ENCODE assay signal across 2 cellular contexts in genomic region chr6:53347250-53347920, GRCh38.
TF ChIP-seq lines count a peak whose summit lies in the region.

No MANE protein-coding gene starts in this region.

TF ChIP-seq in IMR-90, 13 proteins besides CTCF, POLR2A, EP300 and RAD21 (continued from another document):
- TF ChIP-seq ELK1 (IDR thresholded peaks at IDR 0.05; ENCODE audit: borderline replicate concordance, low read depth, low read length) (no peak), MAFK (IDR thresholded peaks at IDR 0.05; ENCODE audit: low read depth, low read length) (no peak), BHLHE40 (IDR thresholded peaks at IDR 0.05; ENCODE audit: low read depth, low read length) (no peak), FOS (IDR thresholded peaks at IDR 0.05; ENCODE audit: low read depth, low read length) (no peak)

TF ChIP-seq in neural cell, 6 proteins besides CTCF, POLR2A, EP300 and RAD21 (continued from another document):
- TF ChIP-seq SMC3 (conservative IDR thresholded peaks at IDR 0.05; ENCODE audit: poor library complexity), result no peak
